Comparison of ENCODE assay signal across 8 cellular contexts in genomic region chr7:44978511-44979366, GRCh38. TPM values are rescaled to one million over a fixed set of nuclear protein-coding genes. Genes with fewer than 3 reads are reported as not detected.
DNase-seq lines count a peak whose midpoint lies in the region; ATAC-seq and TF ChIP-seq lines count a peak whose summit lies in the region.

Gene MYO1G, minus strand, starts transcription at chr7:44979015. Its CDS starts 54 bp downstream, at chr7:44978961.

- no peaks in the 10 kb centered on the region for H3K27me3 Mint-ChIP-seq in activated naive CD4-positive, alpha-beta T cell treated with anti-CD3 and anti-CD28 coated beads, Interleukin-2, amount 50 U/mL, for 24 hours
- H3K27me3 Mint-ChIP-seq in naive thymus-derived CD8-positive, alpha-beta T cell, result no peaks in the 10 kb centered on the region

- H3K27me3 ChIP-seq in thymus (ENCODE audit: control insufficient read depth, insufficient read depth), result no peaks in the 10 kb centered on the region
- H3K27me3 ChIP-seq in PC-9 (ENCODE audit: insufficient read depth, low read depth), result no peaks in the 10 kb centered on the region

- BruUV-seq in PC-9 (replicated peaks; lab: Mats Ljungman, UMichigan), result no TSS peak

- H3K79me2 ChIP-seq in PC-9 (ENCODE audit: low read depth), result peaks cover 9% of the 10 kb centered on the region

- WGBS in thymus, result 4% methylated on average over 24 of the region's 24 CpGs

- H3F3A ChIP-seq in PC-9 (ENCODE audit: insufficient read depth, low read depth), result peaks cover 46% of the 10 kb centered on the region

- H3K9me3 Mint-ChIP-seq in activated naive CD4-positive, alpha-beta T cell treated with anti-CD3 and anti-CD28 coated beads, Interleukin-2, amount 50 U/mL, for 24 hours, result no peaks in the 10 kb centered on the region
- no peaks in the 10 kb centered on the region for H3K9me3 Mint-ChIP-seq in naive thymus-derived CD8-positive, alpha-beta T cell

- CTCF ChIA-PET in PC-9 (lab: Charles Lee), result no interaction called here

- ATAC-seq in GM18519 (IDR thresholded peaks at IDR 0.05; ENCODE audit: low FRiP score, unreplicated experiment) (peak; percentile 42), HG02970 (IDR thresholded peaks at IDR 0.05; ENCODE audit: low FRiP score, unreplicated experiment) (peak; percentile 48)
- peak; percentile 81 to 85 for ATAC-seq in naive thymus-derived CD8-positive, alpha-beta T cell

- POLR2A ChIA-PET in naive thymus-derived CD8-positive, alpha-beta T cell (lab: Charles Lee), result interaction anchor here (0.5 to 10.5 kb wide), 19 partner anchors 10 to 489 kb away, joined by 3 to 207 read pairs (median 4); partner anchors contain the start of genes CCM2, DDX56, NUDCD3 and PURB
- POLR2A ChIA-PET in PC-9 (lab: Charles Lee; ENCODE audit: unreplicated experiment), result no interaction called here

- intact Hi-C loops in PC-9 (cut with micrococcal nuclease; ENCODE audit: unreplicated experiment), result no loop called here

- DNase-seq in T follicular helper cell (ENCODE audit: low read depth) (peak; percentile 69), PC-9 (no peak), DMS79 (lab: John Stamatoyannopoulos, UW) (no peak)
- DNase-seq in naive thymus-derived CD8-positive, alpha-beta T cell, result peak; percentile 60 to 95 (median 86)

- H3K36me3 ChIP-seq in thymus (ENCODE audit: control insufficient read depth, insufficient read depth), result peaks cover 47% of the 10 kb centered on the region
- peaks cover 15% of the 10 kb centered on the region for H3K36me3 ChIP-seq in PC-9 (ENCODE audit: low read depth)

- H4K20me1 ChIP-seq in PC-9 (ENCODE audit: insufficient read depth), result peaks cover 14% of the 10 kb centered on the region

- H3K4me1 ChIP-seq in thymus (ENCODE audit: control insufficient read depth, insufficient read depth, low read length), result peaks cover 35% of the 10 kb centered on the region
- H3K4me1 ChIP-seq in PC-9 (replicated peaks; ENCODE audit: insufficient read depth), result no peaks in the 10 kb centered on the region

- H3K4me2 ChIP-seq in PC-9, result no peak within 1 kb of the TSS

- peaks cover 91% of the 10 kb centered on the region for H3K4me1 Mint-ChIP-seq in activated naive CD4-positive, alpha-beta T cell treated with anti-CD3 and anti-CD28 coated beads, Interleukin-2, amount 50 U/mL, for 24 hours
- peaks cover 27 to 87% (median 79%) of the 10 kb centered on the region in 4 donors for H3K4me1 Mint-ChIP-seq in naive thymus-derived CD8-positive, alpha-beta T cell

- H3K27ac ChIP-seq in thymus (ENCODE audit: low read depth), result peak within 1 kb of the TSS; percentile 93
- no peak within 1 kb of the TSS for H3K27ac ChIP-seq in PC-9

- TF ChIP-seq CTCF in PC-9 (conservative IDR thresholded peaks at IDR 0.05), result no peak

- peak within 1 kb of the TSS; percentile 92 for H3K4me3 Mint-ChIP-seq in activated naive CD4-positive, alpha-beta T cell treated with anti-CD3 and anti-CD28 coated beads, Interleukin-2, amount 50 U/mL, for 24 hours
- peak within 1 kb of the TSS; percentile 90 to 99 (median 94) for H3K4me3 Mint-ChIP-seq in naive thymus-derived CD8-positive, alpha-beta T cell

- no peak within 1 kb of the TSS for H2AFZ ChIP-seq in PC-9

- peaks cover 17% of the 10 kb centered on the region for H3K36me3 Mint-ChIP-seq in activated naive CD4-positive, alpha-beta T cell treated with anti-CD3 and anti-CD28 coated beads, Interleukin-2, amount 50 U/mL, for 24 hours
- peaks cover 0 to 49% (median 6%) of the 10 kb centered on the region in 3 donors for H3K36me3 Mint-ChIP-seq in naive thymus-derived CD8-positive, alpha-beta T cell

- peak within 1 kb of the TSS; percentile 62 for H3K4me3 ChIP-seq in thymus (ENCODE audit: low read length)
- H3K4me3 ChIP-seq in PC-9, result no peak within 1 kb of the TSS

- H3K9me3 ChIP-seq in thymus (ENCODE audit: control insufficient read depth) (no peaks in the 10 kb centered on the region), PC-9 (ENCODE audit: insufficient read depth, low read depth) (no peaks in the 10 kb centered on the region)

- peak within 1 kb of the TSS; percentile 87 for H3K27ac Mint-ChIP-seq in activated naive CD4-positive, alpha-beta T cell treated with anti-CD3 and anti-CD28 coated beads, Interleukin-2, amount 50 U/mL, for 24 hours
- H3K27ac Mint-ChIP-seq in naive thymus-derived CD8-positive, alpha-beta T cell, result peak within 1 kb of the TSS; percentile 89 to 98 (median 96)

- no peaks in the 10 kb centered on the region for H3K9me2 ChIP-seq in PC-9 (ENCODE audit: insufficient read depth)

RNA-seq across cellular contexts. Expression of gene MYO1G, which starts in this region (rescaled TPM):
- total RNA-seq in naive thymus-derived CD8-positive, alpha-beta T cell, result 10 to 100 TPM; 44.4 to 44.5 TPM
- 100 to 1,000 TPM in 1 of 3 donors, 10 to 100 TPM in 2; 60.0 to 106 (median 73.8) TPM for polyA plus RNA-seq in naive thymus-derived CD8-positive, alpha-beta T cell
- polyA plus RNA-seq in thymus, result 56.2 TPM
- total RNA-seq in PC-9 (2021), result 0.24 and 0.28 TPM in 2 replicates

Comparison
In these comparisons a context has a peak if more than half of its experiments do, and no peak if none do; other contexts are left out.
1. RNA of gene MYO1G (total RNA-seq): 44.4 to 44.5 TPM in naive thymus-derived CD8-positive, alpha-beta T cell; 0.24 to 0.28 TPM in PC-9; every median in the first group is over 10 times any median in the second.
2. DNase-seq: peak in T follicular helper cell (single experiment) and naive thymus-derived CD8-positive, alpha-beta T cell (10 of 10); none in PC-9 (0 of 2) and DMS79 (single experiment).
3. Peak in every context shown above with its lines, with median percentiles within 50 percentile points of each other: ATAC-seq.